Comparison of ENCODE assay signal across 16 cellular contexts in genomic region chr2:183255406-183255805, GRCh38.
DNase-seq lines count a peak whose midpoint lies in the region; ATAC-seq and TF ChIP-seq lines count a peak whose summit lies in the region.
"Had no signal": no experiment of that assay in that cellular context is flagged by ENCODE, and none has a peak within 500 bp of the region (broad histone marks: within the 10 kb centered on the region; RNA-seq: fewer than 3 reads in every experiment).

No MANE protein-coding gene starts in this region.

- H3K9me3 ChIP-seq in sigmoid colon, result no peaks in the 10 kb centered on the region
- no peaks in the 10 kb centered on the region for H3K9me3 ChIP-seq in neural progenitor cell (ENCODE audit: low read depth)
- H3K9me3 ChIP-seq: HAP-1 had no signal

- ATAC-seq in WTC11, result peak; percentile 18; the same call in 1 of the 2 replicates

- TF ChIP-seq POLR2A in sigmoid colon (IDR thresholded peaks at IDR 0.05), result no peak

- H3K4me3 ChIP-seq in sigmoid colon, result no peak overlapping the region
- no peak overlapping the region for H3K4me3 ChIP-seq in neural progenitor cell
- H3K4me3 ChIP-seq: HAP-1 had no signal

- H3K27ac ChIP-seq in sigmoid colon (no peak overlapping the region), neural progenitor cell (no peak overlapping the region)

- H3K4me3 Mint-ChIP-seq in WTC11 (no peak overlapping the region), nephron progenitor cell (no peak overlapping the region), neural progenitor cell (no peak overlapping the region)
- H3K4me3 Mint-ChIP-seq: B cell; CD4-positive, alpha-beta T cell had no signal

- H3K36me3 ChIP-seq in sigmoid colon (no peaks in the 10 kb centered on the region), neural progenitor cell (no peaks in the 10 kb centered on the region)
- H3K36me3 ChIP-seq: HAP-1 had no signal

- H3K9me3 Mint-ChIP-seq in WTC11 (peaks cover 7% of the 10 kb centered on the region; the same call in 1 of the 2 replicates), nephron progenitor cell (no peaks in the 10 kb centered on the region), neural progenitor cell (no peaks in the 10 kb centered on the region)
- H3K9me3 Mint-ChIP-seq: CD4-positive, alpha-beta T cell had no signal

- H3K4me1 Mint-ChIP-seq in WTC11, result peaks cover 11% of the 10 kb centered on the region
- H3K4me1 Mint-ChIP-seq in nephron progenitor cell, result peaks cover 23% of the 10 kb centered on the region
- peaks cover 11% of the 10 kb centered on the region for H3K4me1 Mint-ChIP-seq in neural progenitor cell
- H3K4me1 Mint-ChIP-seq: B cell had no signal

- TF ChIP-seq CTCF in WTC11 (IDR thresholded peaks at IDR 0.05) (no peak), nephron progenitor cell (IDR thresholded peaks at IDR 0.05) (no peak), sigmoid colon (IDR thresholded peaks at IDR 0.05) (no peak), neural progenitor cell (IDR thresholded peaks at IDR 0.05) (no peak)

- no peaks in the 10 kb centered on the region for H3K79me2 ChIP-seq in neural progenitor cell (ENCODE audit: low read depth)

- H3K9ac ChIP-seq in neural progenitor cell, result no peak overlapping the region

- H3K27ac Mint-ChIP-seq in WTC11 (no peak overlapping the region), nephron progenitor cell (peak overlapping the region; percentile 11), neural progenitor cell (no peak overlapping the region)
- H3K27ac Mint-ChIP-seq: B cell; CD4-positive, alpha-beta T cell had no signal

- 89 to 91% methylated on average over 2 of the region's 2 CpGs for WGBS in sigmoid colon, 2 donors

- POLR2A ChIA-PET in WTC11 (lab: Charles Lee), result no interaction called here

- H3K36me3 Mint-ChIP-seq in WTC11 (no peaks in the 10 kb centered on the region), nephron progenitor cell (ENCODE audit: low read depth) (no peaks in the 10 kb centered on the region), neural progenitor cell (no peaks in the 10 kb centered on the region)

- CTCF ChIA-PET in WTC11 (lab: Charles Lee), result interaction anchor here (1.4 kb wide), 1 partner anchor 40 kb away, joined by 3 read pairs; no protein-coding TSS in a partner anchor

- H3K27me3 Mint-ChIP-seq in WTC11 (ENCODE audit: low read depth) (0 out of 2 replicates have a peak, but pooled peaks cover 3% of the 10 kb centered on the region), nephron progenitor cell (ENCODE audit: low read depth, poor library complexity) (no peaks in the 10 kb centered on the region), neural progenitor cell (ENCODE audit: insufficient read depth, low read depth) (no peaks in the 10 kb centered on the region)
- H3K27me3 Mint-ChIP-seq: B cell; CD4-positive, alpha-beta T cell had no signal

- H2AFZ ChIP-seq in neural progenitor cell (replicated peaks), result no peak overlapping the region

- DNase-seq in NCI-H2081 (lab: John Stamatoyannopoulos, UW) (peak; percentile 9 to 12), NCI-H2171 treated with DMSO at 0.1 percent for 48 hours (lab: John Stamatoyannopoulos, UW) (peak; percentile 64), WTC11 (ENCODE audit: low spot score) (no peak), nephron progenitor cell (no peak), sigmoid colon (no peak), anterior cingulate cortex (lab: John Stamatoyannopoulos, UW) (no peak), neural progenitor cell (ENCODE audit: low spot score) (no peak)
- DNase-seq: Calu3; CD4-positive, alpha-beta T cell; DMS153; DMS79 treated with DMSO at 0.1 percent for 48 hours; EL; GDM1; GOT3 had no signal

- H3K27me3 ChIP-seq in sigmoid colon, result no peaks in the 10 kb centered on the region
- H3K27me3 ChIP-seq in neural progenitor cell, result no peaks in the 10 kb centered on the region

- TF ChIP-seq EP300 in sigmoid colon (IDR thresholded peaks at IDR 0.05), result no peak

- intact Hi-C loops in sigmoid colon (cut with DNase I), result no loop called here

- no peaks in the 10 kb centered on the region for H3F3A ChIP-seq in neural progenitor cell (ENCODE audit: low read depth)

- no peak overlapping the region for H3K4me2 ChIP-seq in neural progenitor cell

- H3K4me1 ChIP-seq in sigmoid colon (no peaks in the 10 kb centered on the region), neural progenitor cell (no peaks in the 10 kb centered on the region)

- H4K20me1 ChIP-seq in neural progenitor cell (ENCODE audit: low read depth), result no peaks in the 10 kb centered on the region

TF ChIP-seq in WTC11, 78 proteins besides CTCF, POLR2A, EP300 and RAD21:
- TF ChIP-seq MXD4 (CRISPR knock-in tag; IDR thresholded peaks at IDR 0.05; ENCODE audit: borderline replicate concordance), result no peak
- TF ChIP-seq, protein P1, sequence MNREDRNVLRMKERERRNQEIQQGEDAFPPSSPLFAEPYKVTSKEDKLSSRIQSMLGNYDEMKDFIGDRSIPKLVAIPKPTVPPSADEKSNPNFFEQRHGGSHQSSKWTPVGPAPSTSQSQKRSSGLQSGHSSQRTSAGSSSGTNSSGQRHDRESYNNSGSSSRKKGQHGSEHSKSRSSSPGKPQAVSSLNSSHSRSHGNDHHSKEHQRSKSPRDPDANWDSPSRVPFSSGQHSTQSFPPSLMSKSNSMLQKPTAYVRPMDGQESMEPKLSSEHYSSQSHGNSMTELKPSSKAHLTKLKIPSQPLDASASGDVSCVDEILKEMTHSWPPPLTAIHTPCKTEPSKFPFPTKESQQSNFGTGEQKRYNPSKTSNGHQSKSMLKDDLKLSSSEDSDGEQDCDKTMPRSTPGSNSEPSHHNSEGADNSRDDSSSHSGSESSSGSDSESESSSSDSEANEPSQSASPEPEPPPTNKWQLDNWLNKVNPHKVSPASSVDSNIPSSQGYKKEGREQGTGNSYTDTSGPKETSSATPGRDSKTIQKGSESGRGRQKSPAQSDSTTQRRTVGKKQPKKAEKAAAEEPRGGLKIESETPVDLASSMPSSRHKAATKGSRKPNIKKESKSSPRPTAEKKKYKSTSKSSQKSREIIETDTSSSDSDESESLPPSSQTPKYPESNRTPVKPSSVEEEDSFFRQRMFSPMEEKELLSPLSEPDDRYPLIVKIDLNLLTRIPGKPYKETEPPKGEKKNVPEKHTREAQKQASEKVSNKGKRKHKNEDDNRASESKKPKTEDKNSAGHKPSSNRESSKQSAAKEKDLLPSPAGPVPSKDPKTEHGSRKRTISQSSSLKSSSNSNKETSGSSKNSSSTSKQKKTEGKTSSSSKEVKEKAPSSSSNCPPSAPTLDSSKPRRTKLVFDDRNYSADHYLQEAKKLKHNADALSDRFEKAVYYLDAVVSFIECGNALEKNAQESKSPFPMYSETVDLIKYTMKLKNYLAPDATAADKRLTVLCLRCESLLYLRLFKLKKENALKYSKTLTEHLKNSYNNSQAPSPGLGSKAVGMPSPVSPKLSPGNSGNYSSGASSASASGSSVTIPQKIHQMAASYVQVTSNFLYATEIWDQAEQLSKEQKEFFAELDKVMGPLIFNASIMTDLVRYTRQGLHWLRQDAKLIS (CRISPR knock-in tag; IDR thresholded peaks at IDR 0.05; ENCODE audit: borderline replicate concordance), result no peak
- TF ChIP-seq OVOL2 (CRISPR knock-in tag; IDR thresholded peaks at IDR 0.05; ENCODE audit: borderline replicate concordance), result no peak
TF ChIP-seq in WTC11: peak in this region for 0.

Comparison
In these comparisons a context has a peak if more than half of its experiments do, and no peak if none do; other contexts are left out.
1. DNase-seq: peak in NCI-H2081 (2 of 2) and NCI-H2171 treated with DMSO at 0.1 percent for 48 hours (single experiment); none in WTC11 (single experiment), nephron progenitor cell (single experiment), sigmoid colon (single experiment), anterior cingulate cortex (0 of 58) and neural progenitor cell (single experiment).